ENCODE assay signal across 8 cellular contexts in the genomic region with DNA sequence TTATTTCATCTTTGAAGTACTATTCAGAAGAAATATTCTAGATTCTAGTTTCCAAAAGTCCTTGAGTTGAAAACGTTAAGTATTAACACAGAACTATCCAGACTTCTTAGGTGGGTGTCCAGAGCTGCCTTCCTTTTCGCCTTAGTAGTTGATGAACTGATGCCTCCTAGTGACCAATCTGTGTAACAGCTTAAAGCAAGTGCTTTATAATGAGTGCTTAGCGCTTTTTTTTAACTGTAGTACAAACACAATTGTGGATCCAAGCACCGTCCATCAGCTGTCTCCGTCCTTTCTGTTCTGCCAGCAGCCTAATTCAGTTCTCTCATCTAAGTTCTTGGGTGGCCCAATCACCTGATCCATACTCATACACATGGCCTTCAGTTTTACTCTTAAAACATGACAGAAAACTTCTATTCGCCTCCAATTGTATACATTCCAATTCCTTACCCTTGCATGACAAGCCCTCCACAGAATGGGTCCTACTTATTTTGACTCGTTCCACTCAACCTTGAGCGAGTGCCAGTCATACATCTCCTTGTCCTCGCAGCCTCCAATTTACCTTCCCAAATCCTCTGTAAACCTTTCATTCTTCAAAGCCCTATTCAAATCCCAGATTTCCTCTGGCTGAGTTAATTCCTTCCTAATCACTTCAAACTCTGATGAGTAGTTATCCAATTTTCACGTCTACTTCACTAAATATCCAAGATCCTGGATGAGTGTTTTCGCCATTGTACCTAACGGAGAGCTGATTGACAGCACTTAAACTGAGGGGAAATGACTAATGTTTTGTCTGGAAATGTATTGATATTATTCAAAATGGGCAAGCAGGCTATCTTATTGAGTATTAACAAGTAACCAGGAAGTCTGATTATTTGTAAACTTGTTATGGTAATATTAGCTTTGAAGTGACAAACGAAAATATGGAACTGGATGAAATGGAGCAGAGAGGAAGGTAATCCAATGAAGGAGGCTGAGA. TPM values are rescaled to one million over a fixed set of nuclear protein-coding genes. Genes with fewer than 3 reads are reported as not detected.
DNase-seq lines count a peak whose midpoint lies in the region; ATAC-seq and TF ChIP-seq lines count a peak whose summit lies in the region.

No MANE protein-coding gene starts in this region.

- H3K36me3 ChIP-seq in adipocyte (ENCODE audit: control insufficient read depth, insufficient read depth, low read length, severe bottlenecking): no peaks in the 10 kb centered on the region
- no peaks in the 10 kb centered on the region for H3K36me3 ChIP-seq in right atrium auricular region
- peaks cover 0 to under 1% (median 0%) of the 10 kb centered on the region in 4 donors for H3K36me3 ChIP-seq in sigmoid colon

- H3K4me1 ChIP-seq in adipocyte (ENCODE audit: control insufficient read depth, insufficient read depth, low read length) (peaks cover 36% of the 10 kb centered on the region), right atrium auricular region (peaks cover 0 to 13% of the 10 kb centered on the region in 2 donors), sigmoid colon (peaks cover 0 to 10% (median 7%) of the 10 kb centered on the region in 4 donors)

- peak; percentile 15 for DNase-seq in activated CD4-positive, alpha-beta T cell treated with anti-CD3 and anti-CD28 coated beads for 48 hours
- DNase-seq in activated CD4-positive, alpha-beta T cell treated with anti-CD3 and anti-CD28 coated beads for 1 hour: no peak
- DNase-seq in HT-29 (ENCODE audit: low spot score) (peak; percentile 79), NCI-H82 (lab: John Stamatoyannopoulos, UW) (peak; percentile 88), adipocyte (ENCODE audit: low read depth) (peak; percentile 90), right atrium auricular region (ENCODE audit: low spot score) (no peak), sigmoid colon (no peak)

- H3K27me3 ChIP-seq in adipocyte (replicated peaks; ENCODE audit: control insufficient read depth, insufficient read depth, low read length): no peaks in the 10 kb centered on the region
- H3K27me3 ChIP-seq in right atrium auricular region: no peaks in the 10 kb centered on the region
- no peaks in the 10 kb centered on the region for H3K27me3 ChIP-seq in sigmoid colon

- H3K27ac ChIP-seq in right atrium auricular region: no peak overlapping the region
- H3K27ac ChIP-seq in sigmoid colon: no peak overlapping the region

- no peak for TF ChIP-seq EP300 in sigmoid colon (IDR thresholded peaks at IDR 0.05)

- TF ChIP-seq CTCF in right atrium auricular region (IDR thresholded peaks at IDR 0.05) (peak; percentile 64 to 84), sigmoid colon (IDR thresholded peaks at IDR 0.05) (peak in 3 of 4 experiments; percentile 72 to 77 (median 73))

- H3K9me3 ChIP-seq in adipocyte (ENCODE audit: control insufficient read depth, low read length): no peaks in the 10 kb centered on the region
- H3K9me3 ChIP-seq in right atrium auricular region: no peaks in the 10 kb centered on the region
- H3K9me3 ChIP-seq in sigmoid colon: no peaks in the 10 kb centered on the region

- intact Hi-C loops in sigmoid colon (cut with DNase I): loop anchor here (2.0 to 10.0 kb wide), 3 partner anchors 130 to 703 kb away; partner anchors contain the start of genes CAPS2 and GLIPR1L1

- ATAC-seq in GM21447 (IDR thresholded peaks at IDR 0.05; ENCODE audit: unreplicated experiment): peak; percentile 79

- WGBS in sigmoid colon, 2 donors: 37 to 38% methylated on average over 13 of the region's 13 CpGs

- TF ChIP-seq POLR2A in sigmoid colon (IDR thresholded peaks at IDR 0.05): no peak

- no peak overlapping the region for H3K9ac ChIP-seq in adipocyte (ENCODE audit: low read length)

- H3K4me3 ChIP-seq in adipocyte (ENCODE audit: low read length) (no peak overlapping the region), right atrium auricular region (no peak overlapping the region), sigmoid colon (no peak overlapping the region)

RNA-seq across cellular contexts. Expression of gene PHLDA1, which starts 5.8 kb away (rescaled TPM):
- total RNA-seq in HT-29 (2014; rRNA removed; shearing (Covaris generic)): 38.5 and 41.7 TPM in 2 replicates
- 10 to 100 TPM in 1 of 2 donors, 1 to 10 TPM in 1; 6.7 to 22.2 TPM for total RNA-seq in right atrium auricular region
- 10 to 100 TPM in 1 of 4 donors, 1 to 10 TPM in 3; 3.6 to 10.9 (median 5.3) TPM for total RNA-seq in sigmoid colon
- polyA plus RNA-seq in sigmoid colon: 1 to 10 TPM; 2.4 to 6.6 (median 4.2) TPM

RNA-seq across cellular contexts. Expression of gene NAP1L1, which starts 47.1 kb away (rescaled TPM):
- 111 and 121 TPM in 2 replicates for total RNA-seq in HT-29 (2014; rRNA removed; shearing (Covaris generic))
- total RNA-seq in right atrium auricular region (100 to 1,000 TPM; 255 to 332 TPM), sigmoid colon (100 to 1,000 TPM; 321 to 424 (median 333) TPM)
- 100 to 1,000 TPM; 103 to 296 (median 230) TPM for polyA plus RNA-seq in sigmoid colon

Comparison
In these comparisons a context has a peak if more than half of its experiments do, and no peak if none do; other contexts are left out.
1. DNase-seq: peak in activated CD4-positive, alpha-beta T cell treated with anti-CD3 and anti-CD28 coated beads for 48 hours (single experiment), HT-29 (single experiment), NCI-H82 (single experiment) and adipocyte (single experiment); none in activated CD4-positive, alpha-beta T cell treated with anti-CD3 and anti-CD28 coated beads for 1 hour (single experiment), right atrium auricular region (single experiment) and sigmoid colon (single experiment).